ENCODE assay signal across 8 cellular contexts in genomic region chr3:141486416-141486734, GRCh38. TPM values are rescaled to one million over a fixed set of nuclear protein-coding genes. Genes with fewer than 3 reads are reported as not detected.
A peak's percentile ranks its signal among the peaks of the same experiment; 100 is the strongest.
DNase-seq lines count a peak whose midpoint lies in the region; ATAC-seq, FAIRE-seq and TF ChIP-seq lines count a peak whose summit lies in the region.

No MANE protein-coding gene starts in this region.

- TF ChIP-seq EP300 in gastroesophageal sphincter (IDR thresholded peaks at IDR 0.05) (no peak), sigmoid colon (IDR thresholded peaks at IDR 0.05) (no peak)

- CTCF ChIA-PET in HEK293 (lab: Yijun Ruan, JAX), result no interaction called here

- FAIRE-seq in HTR-8/SVneo (lab: Jason Lieb, UNC), result no peak

- H3K4me3 ChIP-seq in HEK293 (ENCODE audit: low read depth, low read length) (peak overlapping the region; percentile 45), WI38 (ENCODE audit: low read depth, low read length) (peak overlapping the region; percentile 58), gastroesophageal sphincter (peak overlapping the region; percentile 79 to 99), sigmoid colon (peak overlapping the region; percentile 25 to 97 (median 91))

- H3K27me3 ChIP-seq in gastroesophageal sphincter (no peaks in the 10 kb centered on the region), sigmoid colon (no peaks in the 10 kb centered on the region)

- H3K27ac ChIP-seq in HEK293 (ENCODE audit: extremely low read depth, low read depth, low read length) (no peak overlapping the region; the same call in 1 of the 2 replicates), gastroesophageal sphincter (peak overlapping the region; percentile 19 to 99 (median 98)), sigmoid colon (peak overlapping the region; percentile 92 to 98 (median 96))

- POLR2A ChIA-PET in HEK293 (lab: Yijun Ruan, JAX), result no interaction called here

- H3K36me3 ChIP-seq in HEK293 (ENCODE audit: control insufficient read depth in 2 of 2, insufficient read depth in 1 of 2, low read length in 2 of 2) (no peaks in the 10 kb centered on the region), gastroesophageal sphincter (no peaks in the 10 kb centered on the region), sigmoid colon (no peaks in the 10 kb centered on the region)

- WGBS in gastroesophageal sphincter (ENCODE audit: low coverage in 1 of 2), 2 donors, result 0 to 2% methylated on average over 2 to 5 of the region's 5 CpGs
- 2 to 13% methylated on average over 5 of the region's 5 CpGs for WGBS in sigmoid colon, 2 donors

- intact Hi-C loops in sigmoid colon (cut with DNase I), result loop anchor here (5.0 to 10.0 kb wide), 3 partner anchors 178 to 391 kb away; partner anchors contain the start of genes ATP1B3 and RNF7

- TF ChIP-seq POLR2A in gastroesophageal sphincter (IDR thresholded peaks at IDR 0.05) (no peak), sigmoid colon (IDR thresholded peaks at IDR 0.05) (no peak)

- H3K9me3 ChIP-seq in HEK293 (ENCODE audit: control insufficient read depth, insufficient read depth, low read depth, low read length) (no peaks in the 10 kb centered on the region), gastroesophageal sphincter (no peaks in the 10 kb centered on the region), sigmoid colon (no peaks in the 10 kb centered on the region)

- ATAC-seq in gastroesophageal sphincter (peak; percentile 1), esophagus mucosa (no peak)

- TF ChIP-seq CTCF in HEK293 (tag by site-specific recombination; IDR thresholded peaks at IDR 0.05) (no peak), WI38 (IDR thresholded peaks at IDR 0.05; ENCODE audit: low read depth, low read length) (no peak), gastroesophageal sphincter (IDR thresholded peaks at IDR 0.05) (no peak), sigmoid colon (IDR thresholded peaks at IDR 0.05) (no peak)

- H3K4me1 ChIP-seq in HEK293 (ENCODE audit: control insufficient read depth, insufficient read depth, low read length) (peaks cover 7% of the 10 kb centered on the region), gastroesophageal sphincter (peaks cover 0 to 29% (median 11%) of the 10 kb centered on the region in 3 donors), sigmoid colon (peaks cover 0 to 23% (median 11%) of the 10 kb centered on the region in 4 donors)

- no peak for DNase-seq in sigmoid colon
- no peak for DNase-seq in cortex of kidney (lab: John Stamatoyannopoulos, UW)
- DNase-seq in HTR-8/SVneo (ENCODE audit: insufficient read length, low spot score), result no peak
- no peak for DNase-seq in midbrain (lab: John Stamatoyannopoulos, UW)

TF ChIP-seq in HEK293, 187 proteins besides CTCF, POLR2A, EP300 and RAD21:
- TF ChIP-seq WT1 (tag by site-specific recombination; IDR thresholded peaks at IDR 0.05), result peak; percentile 23; the same call in 1 of the 2 replicates
- 0 out of 2 replicates have a peak, but pooled peaks have one; percentile 17 for TF ChIP-seq ZNF366 (tag by site-specific recombination; conservative IDR thresholded peaks at IDR 0.05)
- TF ChIP-seq PRDM10 (tag by site-specific recombination; IDR thresholded peaks at IDR 0.05), result peak; percentile 95
- no peak for TF ChIP-seq ZNF26 (tag by site-specific recombination; IDR thresholded peaks at IDR 0.05)
- peak; percentile 89; the same call in 1 of the 2 replicates for TF ChIP-seq MZF1 (tag by site-specific recombination; IDR thresholded peaks at IDR 0.05; ENCODE audit: borderline replicate concordance)
- TF ChIP-seq REST (tag by site-specific recombination; IDR thresholded peaks at IDR 0.05), result no peak
- peak; percentile 57 for TF ChIP-seq ZNF335 (tag by site-specific recombination; conservative IDR thresholded peaks at IDR 0.05)
- TF ChIP-seq IKZF3 (tag by site-specific recombination; IDR thresholded peaks at IDR 0.05), result peak; percentile 75
- TF ChIP-seq ZFHX2 (tag by site-specific recombination; conservative IDR thresholded peaks at IDR 0.05), result peak; percentile 45
- peak; percentile 94 for TF ChIP-seq ZNF341 (tag by site-specific recombination; IDR thresholded peaks at IDR 0.05; ENCODE audit: low read depth)

RNA-seq across cellular contexts. Expression of gene RASA2, which starts 0.5 kb away (rescaled TPM):
- total RNA-seq in gastroesophageal sphincter (10 to 100 TPM; 10.6 to 15.5 (median 14.8) TPM), sigmoid colon (10 to 100 TPM; 13.0 to 20.5 (median 16.8) TPM), esophagus mucosa (10.0 TPM)
- polyA plus RNA-seq in sigmoid colon, result 1 to 10 TPM; 3.2 to 7.9 (median 3.6) TPM
